Comparison of ENCODE assay signal across 8 cellular contexts in genomic region chr12:79934309-79935020, GRCh38. TPM values are rescaled to one million over a fixed set of nuclear protein-coding genes. Genes with fewer than 3 reads are reported as not detected.
DNase-seq lines count a peak whose midpoint lies in the region; ATAC-seq and TF ChIP-seq lines count a peak whose summit lies in the region.

No MANE protein-coding gene starts in this region.

- intact Hi-C loops in left cardiac atrium (cut with DNase I), result loop anchor here in 1 of 2 donors (2.0 to 10.0 kb wide), 3 partner anchors 117 to 252 kb away; no protein-coding TSS in a partner anchor

- ATAC-seq in GM18858 (IDR thresholded peaks at IDR 0.05; ENCODE audit: unreplicated experiment) (peak; percentile 3), HG03103 (IDR thresholded peaks at IDR 0.05; ENCODE audit: low read depth, unreplicated experiment) (peak; percentile 8), left cardiac atrium (peak; percentile 45 to 49)

- DNase-seq in AG08395 (ENCODE audit: low spot score), result peak; percentile 30
- peak; percentile 13 for DNase-seq in activated naive CD8-positive, alpha-beta T cell treated with anti-CD3 and anti-CD28 coated beads, Interleukin-2, amount 50 U/mL, for 16 hours (ENCODE audit: low read depth, low spot score)
- no peak for DNase-seq in left cardiac atrium
- DNase-seq in putamen (ENCODE audit: low spot score), result peak; percentile 42
- DNase-seq in middle frontal gyrus (ENCODE audit: extremely low spot score, low spot score), result no peak

TF ChIP-seq in PFSK-1, 5 proteins besides CTCF, POLR2A, EP300 and RAD21:
- TF ChIP-seq SIN3A (IDR thresholded peaks at IDR 0.05; ENCODE audit: borderline replicate concordance, insufficient read depth, low read length) (peak; percentile 88; the same call in 1 of the 2 replicates), TAF1 (IDR thresholded peaks at IDR 0.05; ENCODE audit: borderline replicate concordance, insufficient read depth, low read length) (no peak), POLR2AphosphoS5 (IDR thresholded peaks at IDR 0.05; ENCODE audit: low read depth, low read length) (no peak), FOXP2 (optimal IDR thresholded peaks at IDR 0.05; ENCODE audit: borderline replicate concordance, extremely low read depth, extremely low read length, insufficient read depth) (no peak), REST (IDR thresholded peaks at IDR 0.05; ENCODE audit: insufficient read depth in 1 of 2, low read depth in 2 of 2, low read length in 2 of 2) (no peak)

RNA-seq across cellular contexts. Expression of gene PPP1R12A, which starts 0.4 kb away (rescaled TPM):
- polyA plus RNA-seq in PFSK-1 (2012; ENCODE audit: insufficient read length, low read depth), result 19.5 TPM
- 10 to 100 TPM; 55.4 to 61.9 TPM for total RNA-seq in left cardiac atrium

Comparison
In these comparisons a context has a peak if more than half of its experiments do, and no peak if none do; other contexts are left out.
1. DNase-seq: peak in AG08395 (single experiment), activated naive CD8-positive, alpha-beta T cell treated with anti-CD3 and anti-CD28 coated beads, Interleukin-2, amount 50 U/mL, for 16 hours (single experiment) and putamen (single experiment); none in left cardiac atrium (single experiment) and middle frontal gyrus (single experiment).
2. Peak in every context shown above with its lines, with median percentiles within 50 percentile points of each other: ATAC-seq.